ENCODE assay signal across 9 cellular contexts in genomic region chr21:41564871-41565281, GRCh38. TPM values are rescaled to one million over a fixed set of nuclear protein-coding genes. Genes with fewer than 3 reads are reported as not detected.
DNase-seq lines count a peak whose midpoint lies in the region; ATAC-seq and TF ChIP-seq lines count a peak whose summit lies in the region.
"Had no signal": no experiment of that assay in that cellular context is flagged by ENCODE, and none has a peak within 500 bp of the region (broad histone marks: within the 10 kb centered on the region; RNA-seq: fewer than 3 reads in every experiment).

No MANE protein-coding gene starts in this region.

- no peaks in the 10 kb centered on the region for H3K9me3 Mint-ChIP-seq in natural killer cell
- H3K9me3 Mint-ChIP-seq: activated T-cell treated with anti-CD3 and anti-CD28 coated beads, Interleukin-2, amount 50 U/mL, for 4 hours had no signal

- H3K9me2 ChIP-seq in PC-3 (replicated peaks; ENCODE audit: low read length) = no peaks in the 10 kb centered on the region

- H3K27ac ChIP-seq in PC-3 (ENCODE audit: low read length) = no peak overlapping the region

- H2AFZ ChIP-seq in PC-3 (ENCODE audit: low read length) = 0 out of 2 replicates have a peak overlapping the region, but pooled peaks have one; percentile 22

- H3K79me2 ChIP-seq in PC-3 (ENCODE audit: low read length) = no peaks in the 10 kb centered on the region

- ATAC-seq in PC-3 (peak; percentile 67), natural killer cell (peak in 1 of 3 donors; percentile 42)

- H4K20me1 ChIP-seq in PC-3 (ENCODE audit: low read length) = no peaks in the 10 kb centered on the region

- H3K36me3 Mint-ChIP-seq in natural killer cell = no peaks in the 10 kb centered on the region

- H3K4me3 ChIP-seq in PC-3 (ENCODE audit: low read length) = no peak overlapping the region

- peak; percentile 73 for DNase-seq in EL
- peak; percentile 45 for DNase-seq in PC-3
- peak; percentile 70 to 78 for DNase-seq in dermis microvascular lymphatic vessel endothelial cell (ENCODE audit: low read depth in 2 of 2)
- no peak for DNase-seq in natural killer cell
- DNase-seq in hippocampal formation (lab: John Stamatoyannopoulos, UW) = no peak
- no peak for DNase-seq in middle frontal gyrus (ENCODE audit: extremely low spot score, low spot score)
- no peak for DNase-seq in G401 (ENCODE audit: low spot score)
- no peak for DNase-seq in D341Med (ENCODE audit: low spot score)
- DNase-seq: activated T-cell treated with anti-CD3 and anti-CD28 coated beads, Interleukin-2, amount 50 U/mL, for 4 hours had no signal

- H3K27me3 ChIP-seq in PC-3 (ENCODE audit: low read length) = no peaks in the 10 kb centered on the region

- in situ Hi-C loops in G401 (cut with HindIII; ENCODE audit: low sequenced_read_pairs) = no loop called here

- CTCF ChIA-PET in PC-3 (lab: Charles Lee) = no interaction called here

- H3K9ac ChIP-seq in PC-3 (ENCODE audit: low read length) = no peak overlapping the region

- POLR2A ChIA-PET in PC-3 (lab: Charles Lee; ENCODE audit: unreplicated experiment) = interaction anchor here (0.6 kb wide), 1 partner anchor 396 kb away, joined by 3 read pairs; no protein-coding TSS in a partner anchor

- H3K27me3 Mint-ChIP-seq in natural killer cell (ENCODE audit: low read depth in 2 of 2) = peaks cover 9 to 11% of the 10 kb centered on the region in 2 donors

- no peaks in the 10 kb centered on the region for H3F3A ChIP-seq in PC-3 (ENCODE audit: low read length, unreplicated experiment)

- H3K4me1 Mint-ChIP-seq in natural killer cell = peaks cover 5 to 7% of the 10 kb centered on the region in 2 donors

- no TSS peak for BruUV-seq in PC-3 (replicated peaks; lab: Mats Ljungman, UMichigan)

- H3K4me3 Mint-ChIP-seq in natural killer cell = peak overlapping the region; percentile 1
- H3K4me3 Mint-ChIP-seq: activated T-cell treated with anti-CD3 and anti-CD28 coated beads, Interleukin-2, amount 50 U/mL, for 4 hours had no signal

- intact Hi-C loops in PC-3 (cut with micrococcal nuclease) = loop anchor here (2.0 kb wide), 1 partner anchor 16 kb away; no protein-coding TSS in a partner anchor
- intact Hi-C loops in natural killer cell (cut with micrococcal nuclease) = no loop called here

- H3K4me2 ChIP-seq in PC-3 (ENCODE audit: low read length) = no peak overlapping the region

- H3K4me1 ChIP-seq in PC-3 (ENCODE audit: insufficient read depth, low read length) = 0 out of 2 replicates have a peak, but pooled peaks cover 3% of the 10 kb centered on the region

- H3K27ac Mint-ChIP-seq in natural killer cell = peak overlapping the region in 1 of 2 donors; percentile 34

- H3K36me3 ChIP-seq in PC-3 (ENCODE audit: low read depth, low read length) = no peaks in the 10 kb centered on the region

- TF ChIP-seq CTCF in PC-3 (conservative IDR thresholded peaks at IDR 0.05; ENCODE audit: low read depth, low read length) = no peak
- no peak for TF ChIP-seq CTCF in natural killer cell (IDR thresholded peaks at IDR 0.05)

- H3K9me3 ChIP-seq in PC-3 (ENCODE audit: low read length) = no peaks in the 10 kb centered on the region

RNA-seq across cellular contexts. Expression of gene TMPRSS2, which starts 56.9 kb away (rescaled TPM):
- total RNA-seq in PC-3 (2014; rRNA removed) = 9.3 and 15.8 TPM in 2 replicates
- total RNA-seq in dermis microvascular lymphatic vessel endothelial cell = not detected in 2 replicates
- not detected for total RNA-seq in natural killer cell
- not detected in 2 replicates for total RNA-seq in G401 (2014; rRNA removed; shearing (Covaris generic))

Comparison
In these comparisons a context has a peak if more than half of its experiments do, and no peak if none do; other contexts are left out.
1. DNase-seq: peak in EL (single experiment), PC-3 (single experiment) and dermis microvascular lymphatic vessel endothelial cell (2 of 2); none in natural killer cell (single experiment), hippocampal formation (0 of 2), middle frontal gyrus (single experiment), G401 (single experiment) and D341Med (single experiment).
2. RNA of gene TMPRSS2, which starts 56.9 kb away (total RNA-seq): 9.3 to 15.8 TPM in PC-3; not detected in dermis microvascular lymphatic vessel endothelial cell, not detected in natural killer cell and not detected in G401; every median in the first group is over 10 times any median in the second.